Comparison of ENCODE assay signal across 21 cellular contexts in the genomic region with DNA sequence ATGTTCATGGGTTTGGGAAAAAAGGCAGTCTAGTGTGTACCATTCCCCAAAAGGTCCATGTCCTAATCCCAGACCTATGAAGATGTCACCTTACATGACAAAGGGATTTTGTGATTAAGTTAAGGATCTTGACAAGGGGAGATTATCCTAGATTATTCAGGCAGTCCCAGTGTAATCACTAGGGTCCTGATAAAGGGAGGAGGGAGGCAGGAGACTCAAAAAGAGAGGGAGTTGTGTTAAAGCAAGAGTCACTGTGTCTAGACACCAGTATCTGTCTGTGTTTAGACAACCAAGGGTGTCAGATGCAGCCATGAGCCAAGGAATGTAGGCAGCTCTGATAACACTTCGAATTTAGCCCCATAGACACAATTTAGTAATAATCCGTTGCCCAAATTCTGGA. TPM values are rescaled to one million over a fixed set of nuclear protein-coding genes. Genes with fewer than 3 reads are reported as not detected.
"Had no signal": no experiment of that assay in that cellular context is flagged by ENCODE, and none has a peak within 500 bp of the region (broad histone marks: within the 10 kb centered on the region; RNA-seq: fewer than 3 reads in every experiment).

No MANE protein-coding gene starts in this region.

- H3K27ac Mint-ChIP-seq: stimulated activated memory B cell treated with anti-CD40 and anti-IgM and Interleukin-4, amounts not matched to agents 10 μg/mL and 1 μg/mL and 100 μg/mL, for 72 hours; stimulated activated naive CD8-positive, alpha-beta T cell treated with anti-CD3 and anti-CD28 coated beads, Interleukin-15, Interleukin-2, amounts not matched to agents 100 ng/mL and 50 ng/mL, for 24 hours had no signal

- H3K36me3 ChIP-seq: colonic mucosa, heart left ventricle, neutrophil, spleen, tibial artery, upper lobe of left lung, vagina had no signal

- H3K4me3 ChIP-seq: colonic mucosa, heart left ventricle, mucosa of descending colon, spleen, tibial artery, upper lobe of left lung, vagina had no signal

- H3K27me3 ChIP-seq: colonic mucosa, heart left ventricle, tibial artery, upper lobe of left lung, vagina had no signal

- ATAC-seq: foreskin keratinocyte; heart left ventricle; mucosa of descending colon; naive thymus-derived CD8-positive, alpha-beta T cell; right cardiac atrium; stimulated activated memory B cell treated with anti-CD40 and anti-IgM and Interleukin-4, amounts not matched to agents 10 μg/mL and 1 μg/mL and 100 μg/mL, for 72 hours had no signal

- DNase-seq: colonic mucosa; dermis blood vessel endothelial cell; foreskin keratinocyte; heart left ventricle; hippocampal formation; kidney glomerular epithelial cell; mammary epithelial cell; mucosa of descending colon; naive thymus-derived CD8-positive, alpha-beta T cell; right cardiac atrium; spleen; stimulated activated CD4-positive, alpha-beta T cell treated with anti-CD3 and anti-CD28 coated beads, Interleukin-15, amount 100 ng/mL, for 24 hours; stimulated activated CD4-positive, alpha-beta T cell treated with anti-CD3 and anti-CD28 coated beads, Interleukin-1b, Interleukin-23, amount 100 ng/mL, for 48 hours; stimulated activated CD4-positive, alpha-beta T cell treated with anti-CD3 and anti-CD28 coated beads, Interleukin-4, amount 100 ng/mL, for 24 hours; tibial artery; upper lobe of left lung had no signal

- FAIRE-seq: islet of Langerhans had no signal

- H3K4me1 ChIP-seq: colonic mucosa, foreskin keratinocyte had no signal

- H3K4me3 Mint-ChIP-seq: naive thymus-derived CD8-positive, alpha-beta T cell; stimulated activated memory B cell treated with anti-CD40 and anti-IgM and Interleukin-4, amounts not matched to agents 10 μg/mL and 1 μg/mL and 100 μg/mL, for 72 hours; stimulated activated naive CD8-positive, alpha-beta T cell treated with anti-CD3 and anti-CD28 coated beads, Interleukin-15, Interleukin-2, amounts not matched to agents 100 ng/mL and 50 ng/mL, for 24 hours had no signal

- H3K36me3 Mint-ChIP-seq: stimulated activated memory B cell treated with anti-CD40 and anti-IgM and Interleukin-4, amounts not matched to agents 10 μg/mL and 1 μg/mL and 100 μg/mL, for 72 hours had no signal

- H3K4me1 Mint-ChIP-seq: naive thymus-derived CD8-positive, alpha-beta T cell; stimulated activated memory B cell treated with anti-CD40 and anti-IgM and Interleukin-4, amounts not matched to agents 10 μg/mL and 1 μg/mL and 100 μg/mL, for 72 hours had no signal

- H3K9me3 Mint-ChIP-seq: stimulated activated memory B cell treated with anti-CD40 and anti-IgM and Interleukin-4, amounts not matched to agents 10 μg/mL and 1 μg/mL and 100 μg/mL, for 72 hours; stimulated activated naive CD8-positive, alpha-beta T cell treated with anti-CD3 and anti-CD28 coated beads, Interleukin-15, Interleukin-2, amounts not matched to agents 100 ng/mL and 50 ng/mL, for 24 hours had no signal

- H3K9me3 ChIP-seq: colonic mucosa, mucosa of descending colon, neutrophil, spleen, tibial artery, upper lobe of left lung, vagina had no signal

- H3K27ac ChIP-seq: colonic mucosa, foreskin keratinocyte, neutrophil, spleen, tibial artery, upper lobe of left lung, vagina had no signal

RNA-seq across cellular contexts. Expression of a gene that starts 49.5 kb away (rescaled TPM):
- total RNA-seq: naive thymus-derived CD8-positive, alpha-beta T cell had no signal
- polyA plus RNA-seq: naive thymus-derived CD8-positive, alpha-beta T cell had no signal
